Comparison of ENCODE assay signal across 14 cellular contexts in genomic region chr18:9757851-9758587, GRCh38. TPM values are rescaled to one million over a fixed set of nuclear protein-coding genes. Genes with fewer than 3 reads are reported as not detected.
DNase-seq lines count a peak whose midpoint lies in the region; ATAC-seq, FAIRE-seq and TF ChIP-seq lines count a peak whose summit lies in the region.
"Had no signal": no experiment of that assay in that cellular context is flagged by ENCODE, and none has a peak within 500 bp of the region (broad histone marks: within the 10 kb centered on the region; RNA-seq: fewer than 3 reads in every experiment).

No MANE protein-coding gene starts in this region.

- H3K27me3 ChIP-seq in SJSA1 (replicated peaks) (no peaks in the 10 kb centered on the region), tibial artery (no peaks in the 10 kb centered on the region)
- H3K27me3 ChIP-seq: body of pancreas had no signal

- TF ChIP-seq CTCF in fibroblast of mammary gland (conservative IDR thresholded peaks at IDR 0.05; ENCODE audit: control insufficient read depth, insufficient read depth, low read depth, low read length) (no peak), tibial artery (IDR thresholded peaks at IDR 0.05) (no peak)

- intact Hi-C loops in tibial artery (cut with DNase I; ENCODE audit: low total_unique reads): no loop called here

- H3K4me3 ChIP-seq in SJSA1: no peak overlapping the region
- H3K4me3 ChIP-seq in fibroblast of mammary gland (ENCODE audit: control insufficient read depth, low read depth, low read length): no peak overlapping the region
- no peak overlapping the region for H3K4me3 ChIP-seq in tibial artery
- H3K4me3 ChIP-seq: body of pancreas had no signal

- FAIRE-seq in H54 (lab: Jason Lieb, UNC): peak; percentile 66

- ATAC-seq in HG03039 (IDR thresholded peaks at IDR 0.05; ENCODE audit: unreplicated experiment): no peak
- ATAC-seq: body of pancreas had no signal

- H3K4me1 ChIP-seq in SJSA1 (replicated peaks): peaks cover 54% of the 10 kb centered on the region
- peaks cover 0 to 5% (median 0%) of the 10 kb centered on the region in 4 donors for H3K4me1 ChIP-seq in tibial artery
- H3K4me1 ChIP-seq: body of pancreas had no signal

- H3K36me3 ChIP-seq in SJSA1 (peaks cover 17% of the 10 kb centered on the region), tibial artery (no peaks in the 10 kb centered on the region)

- DNase-seq in H54 (ENCODE audit: insufficient read length, low spot score): peak; percentile 27
- DNase-seq in SJSA1 (ENCODE audit: low read depth in 1 of 2, low spot score in 2 of 2): peak; percentile 41 to 55
- peak; percentile 74 for DNase-seq in fibroblast of mammary gland (ENCODE audit: low read depth)
- peak; percentile 2 for DNase-seq in retina
- DNase-seq in activated CD4-positive, alpha-beta T cell treated with anti-CD3 and anti-CD28 coated beads for 1 hour: no peak
- no peak for DNase-seq in NCI-H69 (lab: John Stamatoyannopoulos, UW)
- no peak for DNase-seq in tibial artery
- DNase-seq: activated CD4-positive, CD25-positive, alpha-beta regulatory T cell treated with anti-CD3 and anti-CD28 coated beads, Interleukin-2, amount 50 U/mL, for 72 hours; activated T-cell treated with anti-CD3 and anti-CD28 coated beads, Interleukin-2, amount 50 U/mL, for 1 hour; body of pancreas; NCI-H774; SHP77 treated with DMSO at 0.1 percent for 48 hours; substantia nigra had no signal

- H3K9me3 ChIP-seq in SJSA1 (replicated peaks) (no peaks in the 10 kb centered on the region), tibial artery (peaks cover 0 to 5% (median 0%) of the 10 kb centered on the region in 3 donors)
- H3K9me3 ChIP-seq: body of pancreas had no signal

- TF ChIP-seq POLR2A in H54 (IDR thresholded peaks at IDR 0.05; ENCODE audit: low read depth, low read length): no peak

- H3K27ac ChIP-seq in SJSA1: no peak overlapping the region; the same call in 1 of the 2 replicates
- no peak overlapping the region for H3K27ac ChIP-seq in tibial artery
- H3K27ac ChIP-seq: body of pancreas had no signal

RNA-seq across cellular contexts. Expression of gene RAB31, which starts 49.9 kb away (rescaled TPM):
- 58.9 and 72.2 TPM in 2 replicates for total RNA-seq in SJSA1 (2014; rRNA removed; shearing (Covaris generic))

Comparison
In these comparisons a context has a peak if more than half of its experiments do, and no peak if none do; other contexts are left out.
1. DNase-seq: peak in H54 (single experiment), SJSA1 (2 of 2), fibroblast of mammary gland (single experiment) and retina (single experiment); none in activated CD4-positive, alpha-beta T cell treated with anti-CD3 and anti-CD28 coated beads for 1 hour (single experiment), NCI-H69 (single experiment) and tibial artery (0 of 2).